Comparison of ENCODE assay signal across 17 cellular contexts in genomic region chr13:27643334-27644158, GRCh38. TPM values are rescaled to one million over a fixed set of nuclear protein-coding genes. Genes with fewer than 3 reads are reported as not detected.
DNase-seq lines count a peak whose midpoint lies in the region; ATAC-seq, FAIRE-seq and TF ChIP-seq lines count a peak whose summit lies in the region.
"Had no signal": no experiment of that assay in that cellular context is flagged by ENCODE, and none has a peak within 500 bp of the region (broad histone marks: within the 10 kb centered on the region; RNA-seq: fewer than 3 reads in every experiment).

No MANE protein-coding gene starts in this region.

- no peaks in the 10 kb centered on the region for H3K9me3 ChIP-seq in K562 (replicated peaks; ENCODE audit: control insufficient read depth, insufficient read depth, low read depth, low read length)
- H3K9me3 ChIP-seq in hepatocyte (ENCODE audit: low read depth): no peaks in the 10 kb centered on the region
- H3K9me3 ChIP-seq: colonic mucosa, thyroid gland had no signal

- no peak for DNase-seq in T-helper 2 cell treated with Interferon-gamma antibody and Interleukin-4, amounts not matched to agents 5 μg/mL and 100 μg/mL, for 36 hours (ENCODE audit: low spot score)
- DNase-seq in T-helper 2 cell (no peak), K562 (ENCODE audit: extremely low read depth in 1 of 4, low spot score in 3 of 4) (no peak), hepatocyte (ENCODE audit: low spot score) (no peak), A172 (ENCODE audit: low spot score) (no peak), Calu3 (no peak), NCI-H2227 treated with DMSO at 0.1 percent for 48 hours (lab: John Stamatoyannopoulos, UW) (no peak)
- no peak for DNase-seq in stimulated activated naive B cell treated with anti-CD40 and anti-IgM and Interleukin-4, amounts not matched to agents 10 μg/mL and 1 μg/mL and 100 μg/mL, for 72 hours
- DNase-seq: colonic mucosa; DMS53; naive thymus-derived CD8-positive, alpha-beta T cell; NCI-H1694 treated with DMSO at 0.1 percent for 48 hours; NCI-H226; posterior cingulate gyrus; thyroid gland had no signal

- H3K79me2 ChIP-seq in K562 (ENCODE audit: control insufficient read depth, insufficient read depth, low read length) (peaks cover 14% of the 10 kb centered on the region), hepatocyte (peaks cover 60% of the 10 kb centered on the region)

- H3K4me1 Mint-ChIP-seq in T-helper 2 cell treated with Interferon-gamma antibody and Interleukin-4, amounts not matched to agents 5 μg/mL and 100 μg/mL, for 36 hours (ENCODE audit: low read depth): peaks cover 25% of the 10 kb centered on the region
- peaks cover 16 to 30% of the 10 kb centered on the region in 2 donors for H3K4me1 Mint-ChIP-seq in stimulated activated naive B cell treated with anti-CD40 and anti-IgM and Interleukin-4, amounts not matched to agents 10 μg/mL and 1 μg/mL and 100 μg/mL, for 72 hours
- peaks cover 16% of the 10 kb centered on the region for H3K4me1 Mint-ChIP-seq in Calu3 (ENCODE audit: low read depth, unreplicated experiment)

- H3K27me3 ChIP-seq in K562 (ENCODE audit: control insufficient read depth in 2 of 2, insufficient read depth in 2 of 2, low read length in 2 of 2) (no peaks in the 10 kb centered on the region), hepatocyte (no peaks in the 10 kb centered on the region)
- H3K27me3 ChIP-seq: colonic mucosa, thyroid gland had no signal

- no peak for TF ChIP-seq RAD21 in K562 (CRISPR knock-in tag; conservative IDR thresholded peaks at IDR 0.05 in 1 of 2, IDR thresholded peaks at IDR 0.05 in 1 of 2)

- no peak overlapping the region for H3K9ac ChIP-seq in K562 (ENCODE audit: insufficient read depth in 1 of 2, low read depth in 2 of 2, low read length in 2 of 2)

- POLR2A ChIA-PET in K562 (lab: Yijun Ruan, JAX): interaction anchor here (1.0 to 1.2 kb wide), 2 partner anchors 11 to 23 kb away, joined by 3 read pairs; partner anchors contain the start of gene LNX2

- H3K4me2 ChIP-seq in K562 (ENCODE audit: insufficient read depth, low read length): peak overlapping the region; percentile 7; the same call in 1 of the 2 replicates
- H3K4me2 ChIP-seq in hepatocyte: peak overlapping the region; percentile 4

- no peaks in the 10 kb centered on the region for H3K27me3 Mint-ChIP-seq in T-helper 2 cell treated with Interferon-gamma antibody and Interleukin-4, amounts not matched to agents 5 μg/mL and 100 μg/mL, for 36 hours (ENCODE audit: low read depth)
- no peaks in the 10 kb centered on the region for H3K27me3 Mint-ChIP-seq in stimulated activated naive B cell treated with anti-CD40 and anti-IgM and Interleukin-4, amounts not matched to agents 10 μg/mL and 1 μg/mL and 100 μg/mL, for 72 hours
- no peaks in the 10 kb centered on the region for H3K27me3 Mint-ChIP-seq in Calu3 (ENCODE audit: unreplicated experiment)
- H3K27me3 Mint-ChIP-seq: naive thymus-derived CD8-positive, alpha-beta T cell had no signal

- no peaks in the 10 kb centered on the region for H4K20me1 ChIP-seq in K562 (replicated peaks; ENCODE audit: control insufficient read depth, insufficient read depth, low read length)
- no peaks in the 10 kb centered on the region for H4K20me1 ChIP-seq in hepatocyte (ENCODE audit: insufficient read depth, poor library complexity, severe bottlenecking)

- H3K9me3 Mint-ChIP-seq in T-helper 2 cell treated with Interferon-gamma antibody and Interleukin-4, amounts not matched to agents 5 μg/mL and 100 μg/mL, for 36 hours: peaks cover 9% of the 10 kb centered on the region
- H3K9me3 Mint-ChIP-seq in stimulated activated naive B cell treated with anti-CD40 and anti-IgM and Interleukin-4, amounts not matched to agents 10 μg/mL and 1 μg/mL and 100 μg/mL, for 72 hours: peaks cover 0 to 2% of the 10 kb centered on the region in 2 donors
- H3K9me3 Mint-ChIP-seq in Calu3 (ENCODE audit: low read depth, unreplicated experiment): no peaks in the 10 kb centered on the region
- H3K9me3 Mint-ChIP-seq: naive thymus-derived CD8-positive, alpha-beta T cell had no signal

- H2AFZ ChIP-seq in K562 (ENCODE audit: low read depth, low read length) (0 out of 2 replicates have a peak overlapping the region, but pooled peaks have one; percentile 14), hepatocyte (no peak overlapping the region)

- no peak for TF ChIP-seq POLR2A in K562 (conservative IDR thresholded peaks at IDR 0.05)

- 15% methylated on average over 5 of the region's 5 CpGs for WGBS in K562 (ENCODE audit: insufficient coverage, low coverage, missing lambda C conversion rate)
- WGBS in hepatocyte (ENCODE audit: low lambda C conversion rate, missing lambda C conversion rate): 73% methylated on average over 5 of the region's 5 CpGs

- CTCF ChIA-PET in K562 (lab: Yijun Ruan, JAX; ENCODE audit: low intra/inter-chr PET ratio) (no interaction called here), Calu3 (lab: Charles Lee) (interaction anchor here (0.6 to 1.1 kb wide), 2 partner anchors 87 to 106 kb away, joined by 3 read pairs; no protein-coding TSS in a partner anchor)

- H3K27ac Mint-ChIP-seq in T-helper 2 cell treated with Interferon-gamma antibody and Interleukin-4, amounts not matched to agents 5 μg/mL and 100 μg/mL, for 36 hours: peak overlapping the region; percentile 22
- H3K27ac Mint-ChIP-seq in stimulated activated naive B cell treated with anti-CD40 and anti-IgM and Interleukin-4, amounts not matched to agents 10 μg/mL and 1 μg/mL and 100 μg/mL, for 72 hours: no peak overlapping the region
- no peak overlapping the region for H3K27ac Mint-ChIP-seq in Calu3 (ENCODE audit: unreplicated experiment)

- TF ChIP-seq EP300 in K562 (IDR thresholded peaks at IDR 0.05; ENCODE audit: low read length): no peak

- ATAC-seq in K562: no peak
- ATAC-seq in stimulated activated naive B cell treated with anti-CD40 and anti-IgM and Interleukin-4, amounts not matched to agents 10 μg/mL and 1 μg/mL and 100 μg/mL, for 72 hours (replicated peaks): peak; percentile 46 to 56
- ATAC-seq: naive thymus-derived CD8-positive, alpha-beta T cell had no signal

- peak; percentile 37 for FAIRE-seq in K562 (lab: Jason Lieb, UNC)
- FAIRE-seq: endothelial cell of umbilical vein had no signal

- BruUV-seq in K562 (replicated peaks; lab: Mats Ljungman, UMichigan): no TSS peak
- BruUV-seq in Calu3 (replicated peaks; lab: Mats Ljungman, UMichigan): no TSS peak

- no peak overlapping the region for H3K4me3 Mint-ChIP-seq in T-helper 2 cell treated with Interferon-gamma antibody and Interleukin-4, amounts not matched to agents 5 μg/mL and 100 μg/mL, for 36 hours
- H3K4me3 Mint-ChIP-seq in stimulated activated naive B cell treated with anti-CD40 and anti-IgM and Interleukin-4, amounts not matched to agents 10 μg/mL and 1 μg/mL and 100 μg/mL, for 72 hours: no peak overlapping the region
- H3K4me3 Mint-ChIP-seq in Calu3 (ENCODE audit: low read depth, unreplicated experiment): no peak overlapping the region
- H3K4me3 Mint-ChIP-seq: naive thymus-derived CD8-positive, alpha-beta T cell had no signal

- H3K9me1 ChIP-seq in K562 (ENCODE audit: control insufficient read depth, insufficient read depth, low read length): no peaks in the 10 kb centered on the region

- peaks cover 4% of the 10 kb centered on the region; the same call in 1 of the 3 replicates for H3K36me3 ChIP-seq in K562 (ENCODE audit: control insufficient read depth, insufficient read depth, low read length)
- no peaks in the 10 kb centered on the region for H3K36me3 ChIP-seq in hepatocyte (replicated peaks; ENCODE audit: insufficient read depth, low read depth)
- H3K36me3 ChIP-seq: colonic mucosa, thyroid gland had no signal

- intact Hi-C loops in K562 (cut with micrococcal nuclease) (no loop called here), Calu3 (cut with micrococcal nuclease; ENCODE audit: unreplicated experiment) (no loop called here)

- in situ Hi-C loops in K562 (cut with MboI): no loop called here

- no peak for TF ChIP-seq CTCF in K562 (IDR thresholded peaks at IDR 0.05 in 2 of 3, conservative IDR thresholded peaks at IDR 0.05 in 1 of 3; ENCODE audit: insufficient read depth in 2 of 3, low read depth in 1 of 3, low read length in 3 of 3)
- TF ChIP-seq CTCF in hepatocyte (IDR thresholded peaks at IDR 0.05; ENCODE audit: poor library complexity): no peak
- no peak for TF ChIP-seq CTCF in Calu3 (IDR thresholded peaks at IDR 0.05; ENCODE audit: unreplicated experiment)

- H3K4me1 ChIP-seq in K562 (replicated peaks in 1 of 2; ENCODE audit: control insufficient read depth in 2 of 2, insufficient read depth in 2 of 2, low read length in 2 of 2) (peaks cover 0 to 12% of the 10 kb centered on the region in 2 experiments; a peak in 4 of 5 replicates), hepatocyte (ENCODE audit: insufficient read depth) (peaks cover 13% of the 10 kb centered on the region)
- H3K4me1 ChIP-seq: colonic mucosa had no signal

- no peaks in the 10 kb centered on the region for H3K9me2 ChIP-seq in hepatocyte (replicated peaks; ENCODE audit: insufficient read depth)

- H3K27ac ChIP-seq in K562 (ENCODE audit: extremely low read depth, low read depth, low read length) (no peak overlapping the region), hepatocyte (peak overlapping the region; percentile 44)
- H3K27ac ChIP-seq: 22Rv1, colonic mucosa, thyroid gland had no signal

- peaks cover 23% of the 10 kb centered on the region for H3K36me3 Mint-ChIP-seq in T-helper 2 cell treated with Interferon-gamma antibody and Interleukin-4, amounts not matched to agents 5 μg/mL and 100 μg/mL, for 36 hours (ENCODE audit: low read depth)
- peaks cover 32 to 35% of the 10 kb centered on the region in 2 donors for H3K36me3 Mint-ChIP-seq in stimulated activated naive B cell treated with anti-CD40 and anti-IgM and Interleukin-4, amounts not matched to agents 10 μg/mL and 1 μg/mL and 100 μg/mL, for 72 hours
- H3K36me3 Mint-ChIP-seq in Calu3 (ENCODE audit: insufficient read depth, unreplicated experiment): no peaks in the 10 kb centered on the region

- no peak overlapping the region for H3K4me3 ChIP-seq in K562
- no peak overlapping the region for H3K4me3 ChIP-seq in hepatocyte
- H3K4me3 ChIP-seq: colonic mucosa, thyroid gland had no signal

RNA-seq across cellular contexts. Expression of gene POLR1D, which starts 21.9 kb away (rescaled TPM):
- total RNA-seq in K562 (2011; cell fraction: chromatin; rRNA removed; ENCODE audit: low replicate concordance): 44.8 and 55.5 TPM in 2 replicates
- 33.3 and 35.7 TPM in 2 replicates for total RNA-seq in K562 (2011; cell fraction: nucleolus; rRNA removed)
- total RNA-seq in K562 (2011; cell fraction: nucleoplasm; rRNA removed): 48.0 and 61.0 TPM in 2 replicates
- total RNA-seq in K562 (2014; rRNA removed): 108 and 129 TPM in 2 replicates
- total RNA-seq in K562 (2014; rRNA removed; fragmentation: Illumina TruSeq; extraction: Trizol): 118 and 131 TPM in 2 replicates
- total RNA-seq in K562 (2015; rRNA removed; fragmentation: Illumina TruSeq; extraction: Trizol): 105 and 107 TPM in 2 replicates
- 104 and 111 TPM in 2 replicates for total RNA-seq in K562 (2021)
- 145 and 172 TPM in 2 replicates for polyA plus RNA-seq in K562 (2011; rRNA removed)
- 79.9 and 122 TPM in 2 replicates for polyA plus RNA-seq in K562 (2011; cell fraction: cytosol; rRNA removed)
- 89.2 and 128 TPM in 2 replicates for polyA plus RNA-seq in K562 (2011; cell fraction: nucleus; rRNA removed)
- 143 and 185 TPM in 2 replicates for polyA plus RNA-seq in K562 (2012)
- 154 and 170 TPM in 2 replicates for polyA plus RNA-seq in K562 (2014; fragmentation: Illumina TruSeq; extraction: Trizol)
- 100 to 1,000 TPM; 179 to 188 TPM for polyA plus RNA-seq in K562 (2014; fragmentation: Nextera tagmentation; extraction: Ambion mirVana)
- 119 and 159 TPM in 2 replicates for polyA plus RNA-seq in K562 (2014; rRNA removed)
- 71.0 and 88.5 TPM in 2 replicates for polyA minus RNA-seq in K562 (2011; rRNA and poly(A)+ RNA removed)
- 28.0 and 43.2 TPM in 2 replicates for polyA minus RNA-seq in K562 (2011; cell fraction: cytosol; rRNA and poly(A)+ RNA removed)
- 17.1 and 43.1 TPM in 2 replicates for polyA minus RNA-seq in K562 (2011; cell fraction: nucleus; rRNA and poly(A)+ RNA removed)
- total RNA-seq in hepatocyte: 102 and 106 TPM in 2 replicates
- polyA plus RNA-seq in hepatocyte: 98.4 and 116 TPM in 2 replicates
- 86.6 and 88.3 TPM in 2 replicates for total RNA-seq in A172 (2014; rRNA removed; shearing (Covaris generic))
- total RNA-seq in Calu3 (2022): 90.3 and 97.7 TPM in 2 replicates

RNA-seq across cellular contexts. Expression of gene LNX2, which starts 23.2 kb away (rescaled TPM):
- total RNA-seq in K562 (2011; cell fraction: chromatin; rRNA removed; ENCODE audit: low replicate concordance): 2.9 and 5.1 TPM in 2 replicates
- 1.8 and 2.1 TPM in 2 replicates for total RNA-seq in K562 (2011; cell fraction: nucleolus; rRNA removed)
- 3.2 and 3.8 TPM in 2 replicates for total RNA-seq in K562 (2011; cell fraction: nucleoplasm; rRNA removed)
- total RNA-seq in K562 (2014; rRNA removed) (2.2 and 3.1 TPM in 2 replicates), K562 (2014; rRNA removed; fragmentation: Illumina TruSeq; extraction: Trizol) (4.8 and 5.2 TPM in 2 replicates), K562 (2015; rRNA removed; fragmentation: Illumina TruSeq; extraction: Trizol) (5.5 TPM in 2 replicates), K562 (2021) (4.2 and 4.4 TPM in 2 replicates), hepatocyte (28.5 and 28.8 TPM in 2 replicates), Calu3 (2022) (11.0 and 13.3 TPM in 2 replicates)
- polyA plus RNA-seq in K562 (2011; rRNA removed) (3.6 and 4.0 TPM in 2 replicates), K562 (2014; fragmentation: Illumina TruSeq; extraction: Trizol) (4.2 and 5.0 TPM in 2 replicates), K562 (2014; fragmentation: Nextera tagmentation; extraction: Ambion mirVana) (1 to 10 TPM; 1.5 to 2.1 TPM), K562 (2014; rRNA removed) (2.6 and 2.7 TPM in 2 replicates), hepatocyte (8.7 and 8.8 TPM in 2 replicates)
- polyA plus RNA-seq in K562 (2011; cell fraction: cytosol; rRNA removed): 1.8 and 2.7 TPM in 2 replicates
- 2.6 TPM in 2 replicates for polyA plus RNA-seq in K562 (2011; cell fraction: nucleus; rRNA removed)
- polyA plus RNA-seq in K562 (2012): 3.0 TPM in 2 replicates
- 6.4 and 7.1 TPM in 2 replicates for polyA minus RNA-seq in K562 (2011; rRNA and poly(A)+ RNA removed)
- polyA minus RNA-seq in K562 (2011; cell fraction: cytosol; rRNA and poly(A)+ RNA removed): 3.1 and 3.4 TPM in 2 replicates
- 2.8 and 3.8 TPM in 2 replicates for polyA minus RNA-seq in K562 (2011; cell fraction: nucleus; rRNA and poly(A)+ RNA removed)
- total RNA-seq in A172 (2014; rRNA removed; shearing (Covaris generic)): 7.0 and 8.5 TPM in 2 replicates
